11 cellular contexts compared by ENCODE assay signal in genomic region chr16:84860383-84860782, GRCh38.
"Had no signal": no experiment of that assay in that cellular context is flagged by ENCODE, and none has a peak within 500 bp of the region (broad histone marks: within the 10 kb centered on the region; RNA-seq: fewer than 3 reads in every experiment).

No MANE protein-coding gene starts in this region.

- H3K4me2 ChIP-seq: GM23338 had no signal

- H3K36me3 ChIP-seq: HAP-1 had no signal

- H3K4me1 Mint-ChIP-seq: GM23338, H9 had no signal

- H3K9me3 ChIP-seq: HAP-1 had no signal

- H3K4me3 Mint-ChIP-seq: GM23338, H9, HFFc6 had no signal

- H3K4me3 ChIP-seq: GM23248, GM23338, HAP-1 had no signal

- H2AFZ ChIP-seq: GM23248, GM23338 had no signal

- H3K9ac ChIP-seq: GM23248 had no signal

- H3K27ac Mint-ChIP-seq: GM23338, H9, HFFc6 had no signal

- DNase-seq: GM23248, GOT3, H7, H9, HCEC 1CT, HFFc6 had no signal

- FAIRE-seq: H1, H54 had no signal

- H3K4me1 ChIP-seq: HAP-1 had no signal

- ATAC-seq: GM23338, HCT116 had no signal

- H3K27ac ChIP-seq: GM23248 had no signal
